8 cellular contexts compared by ENCODE assay signal in genomic region chr11:59144579-59145345, GRCh38. TPM values are rescaled to one million over a fixed set of nuclear protein-coding genes. Genes with fewer than 3 reads are reported as not detected.
DNase-seq lines count a peak whose midpoint lies in the region; ATAC-seq and TF ChIP-seq lines count a peak whose summit lies in the region.

No MANE protein-coding gene starts in this region.

- H3K27me3 ChIP-seq in ascending aorta, result no peaks in the 10 kb centered on the region

- TF ChIP-seq CTCF in NB4 (IDR thresholded peaks at IDR 0.05; ENCODE audit: low read depth, low read length) (no peak), ascending aorta (IDR thresholded peaks at IDR 0.05) (no peak)

- peak overlapping the region; percentile 95 to 96 for H3K27ac ChIP-seq in ascending aorta

- H3K9me3 ChIP-seq in ascending aorta, result no peaks in the 10 kb centered on the region

- no peaks in the 10 kb centered on the region for H3K36me3 ChIP-seq in ascending aorta

- peak; percentile 94 for DNase-seq in NB4 (ENCODE audit: low read depth)
- peak; percentile 46 to 91 (median 62) for DNase-seq in T-helper 1 cell
- DNase-seq in ascending aorta (ENCODE audit: low spot score in 2 of 2), result peak; percentile 56 to 91
- DNase-seq in hepatic stellate cell (ENCODE audit: low spot score), result peak; percentile 84
- peak; percentile 87 for DNase-seq in renal cortical epithelial cell (ENCODE audit: low read depth)
- DNase-seq in NCI-H2171 treated with DMSO at 0.1 percent for 48 hours (lab: John Stamatoyannopoulos, UW), result no peak

- peaks cover 0 to 9% of the 10 kb centered on the region in 2 donors for H3K4me1 ChIP-seq in ascending aorta

- peak overlapping the region; percentile 87 for H3K4me3 ChIP-seq in NB4 (ENCODE audit: low read depth, low read length)
- peak overlapping the region; percentile 56 to 79 for H3K4me3 ChIP-seq in ascending aorta

- peak; percentile 60 for TF ChIP-seq POLR2A in GM10847 (IDR thresholded peaks at IDR 0.05; ENCODE audit: extremely low read depth, insufficient read length)
- peak; percentile 42 for TF ChIP-seq POLR2A in NB4 (IDR thresholded peaks at IDR 0.05; ENCODE audit: extremely low read depth, insufficient read length)

- intact Hi-C loops in ascending aorta (cut with DNase I), result loop anchor here (5.0 to 10.0 kb wide), 4 partner anchors 410 to 1717 kb away; partner anchors contain the start of genes LPXN, OSBP, SLC43A3 and ZFP91

- peak; percentile 54 for ATAC-seq in HG02571 (IDR thresholded peaks at IDR 0.05; ENCODE audit: unreplicated experiment)

RNA-seq across cellular contexts. Expression of gene FAM111A, which starts 2.1 kb away (rescaled TPM):
- total RNA-seq in ascending aorta (54.3 TPM), renal cortical epithelial cell (29.7 and 39.4 TPM in 2 replicates)

RNA-seq across cellular contexts. Expression of gene DTX4, which starts 27.2 kb away (rescaled TPM):
- 9.6 TPM for total RNA-seq in ascending aorta
- 1.7 and 17.0 TPM in 2 replicates for total RNA-seq in renal cortical epithelial cell

RNA-seq across cellular contexts. Expression of gene FAM111B, which starts 37.7 kb away (rescaled TPM):
- total RNA-seq in ascending aorta (not detected), renal cortical epithelial cell (0.89 and 9.2 TPM in 2 replicates)

RNA-seq across cellular contexts. Expression of gene GLYATL1B, which starts 58.7 kb away (rescaled TPM):
- total RNA-seq in ascending aorta (not detected), renal cortical epithelial cell (not detected in 2 replicates)
